In genomic region chr15:74615313-74616019, GRCh38 we compare ENCODE assay signal across 1 cellular context.
TF ChIP-seq lines count a peak whose summit lies in the region.

Gene CLK3 (plus strand): TSS chr15:74615836. CDS start chr15:74619197, 3,361 bp downstream.

TF ChIP-seq in HepG2, 621 proteins besides CTCF, POLR2A, EP300 and RAD21 (continued from another document):
- TF ChIP-seq ZBTB37 (CRISPR knock-in tag; IDR thresholded peaks at IDR 0.05) (no peak), TMF1 (CRISPR knock-in tag; IDR thresholded peaks at IDR 0.05; ENCODE audit: low read depth) (peak; percentile 39), MLXIP (CRISPR knock-in tag; IDR thresholded peaks at IDR 0.05; ENCODE audit: borderline replicate concordance) (no peak), HNRNPLL (IDR thresholded peaks at IDR 0.05; ENCODE audit: low read depth, low read length, poor library complexity, severe bottlenecking) (peak; percentile 37), SRSF1 (optimal IDR thresholded peaks at IDR 0.05; ENCODE audit: low read depth, low read length) (no peak), ZNF10 (CRISPR knock-in tag; IDR thresholded peaks at IDR 0.05; ENCODE audit: borderline replicate concordance, low read depth) (no peak), ZNF564 (CRISPR knock-in tag; IDR thresholded peaks at IDR 0.05) (no peak), REST (IDR thresholded peaks at IDR 0.05; ENCODE audit: borderline replicate concordance in 1 of 2, low read depth in 1 of 2, low read length in 2 of 2) (no peak), CHD4 (IDR thresholded peaks at IDR 0.05; ENCODE audit: borderline replicate concordance, low read length) (no peak), HINFP (CRISPR knock-in tag; IDR thresholded peaks at IDR 0.05; ENCODE audit: low read depth) (peak; percentile 87), ZHX1 (CRISPR knock-in tag; IDR thresholded peaks at IDR 0.05; ENCODE audit: low read depth) (peak; percentile 77), DRAP1 (CRISPR knock-in tag; IDR thresholded peaks at IDR 0.05) (peak; percentile 71; the same call in 1 of the 2 replicates), KMT2A (CRISPR knock-in tag; IDR thresholded peaks at IDR 0.05) (peak; percentile 78), ZNF746 (CRISPR knock-in tag; IDR thresholded peaks at IDR 0.05) (no peak), ZNF460 (CRISPR knock-in tag; IDR thresholded peaks at IDR 0.05; ENCODE audit: borderline replicate concordance) (peak; percentile 24; the same call in 1 of the 2 replicates), KAT8 (CRISPR knock-in tag; IDR thresholded peaks at IDR 0.05) (peak; percentile 95), ZNF850 (CRISPR knock-in tag; conservative IDR thresholded peaks at IDR 0.05) (peak; percentile 87; the same call in 1 of the 2 replicates), TBX3 (IDR thresholded peaks at IDR 0.05; ENCODE audit: borderline replicate concordance) (no peak), ZKSCAN1 (IDR thresholded peaks at IDR 0.05; ENCODE audit: low read length) (no peak), FOXJ3 (CRISPR knock-in tag; IDR thresholded peaks at IDR 0.05; ENCODE audit: borderline replicate concordance) (no peak), ZNF609 (CRISPR knock-in tag; IDR thresholded peaks at IDR 0.05; ENCODE audit: borderline replicate concordance) (peak; percentile 39; the same call in 1 of the 2 replicates), HDAC6 (IDR thresholded peaks at IDR 0.05; ENCODE audit: low read depth, low read length) (no peak)
